Comparison of ENCODE assay signal across 8 cellular contexts in genomic region chr6:127464881-127465459, GRCh38. TPM values are rescaled to one million over a fixed set of nuclear protein-coding genes. Genes with fewer than 3 reads are reported as not detected.
DNase-seq lines count a peak whose midpoint lies in the region; ATAC-seq and TF ChIP-seq lines count a peak whose summit lies in the region.

No MANE protein-coding gene starts in this region.

- peak; percentile 95 for TF ChIP-seq CTCF in retinal pigment epithelial cell (conservative IDR thresholded peaks at IDR 0.05; ENCODE audit: low read depth, low read length)

- intact Hi-C loops in left ventricle myocardium superior (cut with micrococcal nuclease), result loop anchor here (10.0 kb wide), 1 partner anchor 70 kb away; no protein-coding TSS in a partner anchor

- in situ Hi-C loops in KBM-7 (cut with MboI; ENCODE audit: low pct_unique_long_range_greater_than_20kb, low sequenced_read_pairs), result no loop called here

- H3K27me3 Mint-ChIP-seq in activated naive CD8-positive, alpha-beta T cell treated with anti-CD3 and anti-CD28 coated beads for 36 hours, result no peaks in the 10 kb centered on the region

- no peak overlapping the region for H3K27ac Mint-ChIP-seq in activated naive CD8-positive, alpha-beta T cell treated with anti-CD3 and anti-CD28 coated beads for 36 hours

- peaks cover 4% of the 10 kb centered on the region for H3K4me1 Mint-ChIP-seq in activated naive CD8-positive, alpha-beta T cell treated with anti-CD3 and anti-CD28 coated beads for 36 hours

- no peak overlapping the region for H3K4me3 ChIP-seq in retinal pigment epithelial cell (ENCODE audit: low read length)

- H3K36me3 Mint-ChIP-seq in activated naive CD8-positive, alpha-beta T cell treated with anti-CD3 and anti-CD28 coated beads for 36 hours, result no peaks in the 10 kb centered on the region

- no peak overlapping the region for H3K4me3 Mint-ChIP-seq in activated naive CD8-positive, alpha-beta T cell treated with anti-CD3 and anti-CD28 coated beads for 36 hours

- peak; percentile 76 for ATAC-seq in GM21717 (IDR thresholded peaks at IDR 0.05; ENCODE audit: unreplicated experiment)
- ATAC-seq in SK-N-SH treated with all-trans-retinoic acid at 6 μM for 48 hours, result peak; percentile 100
- ATAC-seq in left ventricle myocardium superior, result peak; percentile 93

- no peaks in the 10 kb centered on the region for H3K9me3 Mint-ChIP-seq in activated naive CD8-positive, alpha-beta T cell treated with anti-CD3 and anti-CD28 coated beads for 36 hours

- DNase-seq in GDM1 (lab: John Stamatoyannopoulos, UW) (peak; percentile 22), KBM-7 (peak; percentile 34), left ventricle myocardium superior (peak; percentile 44), retinal pigment epithelial cell (ENCODE audit: low read depth) (no peak), OCI-M2 (lab: John Stamatoyannopoulos, UW; ENCODE audit: unreplicated experiment) (no peak)
- peak; percentile 62 for DNase-seq in activated naive CD8-positive, alpha-beta T cell treated with anti-CD3 and anti-CD28 coated beads for 36 hours

TF ChIP-seq in SK-N-SH treated with all-trans-retinoic acid at 6 μM for 48 hours, 23 proteins besides CTCF, POLR2A, EP300 and RAD21:
- TF ChIP-seq ZFP3 (CRISPR knock-in tag; IDR thresholded peaks at IDR 0.05) (no peak), TCF4 (CRISPR knock-in tag; IDR thresholded peaks at IDR 0.05; ENCODE audit: borderline replicate concordance) (no peak), ZNF70 (CRISPR knock-in tag; IDR thresholded peaks at IDR 0.05) (no peak), ARNTL (CRISPR knock-in tag; IDR thresholded peaks at IDR 0.05; ENCODE audit: borderline replicate concordance, low read depth) (no peak), ZNF565 (CRISPR knock-in tag; conservative IDR thresholded peaks at IDR 0.05; ENCODE audit: low read depth) (no peak)

RNA-seq across cellular contexts. Expression of gene KIAA0408, which starts 5.8 kb away (rescaled TPM):
- 1 to 10 TPM; 2.3 to 3.1 TPM for total RNA-seq in activated naive CD8-positive, alpha-beta T cell treated with anti-CD3 and anti-CD28 coated beads for 36 hours
- 2.4 TPM for total RNA-seq in left ventricle myocardium superior

Comparison
In these comparisons a context has a peak if more than half of its experiments do, and no peak if none do; other contexts are left out.
1. DNase-seq: peak in GDM1 (single experiment), KBM-7 (single experiment), activated naive CD8-positive, alpha-beta T cell treated with anti-CD3 and anti-CD28 coated beads for 36 hours (single experiment) and left ventricle myocardium superior (single experiment); none in retinal pigment epithelial cell (single experiment) and OCI-M2 (single experiment).
2. Peak in every context shown above with its lines, with median percentiles within 50 percentile points of each other: ATAC-seq.